ENCODE assay signal across 9 cellular contexts in the genomic region with DNA sequence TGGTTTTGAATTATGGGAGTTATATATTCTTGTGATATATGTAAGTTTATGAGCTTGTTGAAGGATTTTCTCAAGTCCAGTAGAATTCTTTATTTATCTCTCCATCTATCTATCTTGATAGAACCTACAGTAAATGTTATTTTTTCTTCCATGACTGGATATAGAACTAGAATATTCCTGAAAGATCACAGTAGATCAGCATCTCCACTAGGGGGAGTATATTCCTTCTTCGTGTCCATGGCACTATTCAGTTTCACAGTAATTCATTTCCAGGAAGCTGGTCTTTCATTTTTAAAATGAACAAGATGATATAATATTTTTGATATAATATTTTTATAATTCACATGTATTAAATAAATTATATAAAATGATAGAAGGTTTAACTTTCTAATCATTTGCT. TPM values are rescaled to one million over a fixed set of nuclear protein-coding genes. Genes with fewer than 3 reads are reported as not detected.
DNase-seq lines count a peak whose midpoint lies in the region; ATAC-seq and TF ChIP-seq lines count a peak whose summit lies in the region.
"Had no signal": no experiment of that assay in that cellular context is flagged by ENCODE, and none has a peak within 500 bp of the region (broad histone marks: within the 10 kb centered on the region; RNA-seq: fewer than 3 reads in every experiment).

No MANE protein-coding gene starts in this region.

- H3K4me2 ChIP-seq in OCI-LY7 (ENCODE audit: low read length) = no peak overlapping the region

- BruUV-seq in A673 (replicated peaks; lab: Mats Ljungman, UMichigan) (no TSS peak), OCI-LY7 (replicated peaks; lab: Mats Ljungman, UMichigan) (no TSS peak)

- H3K79me2 ChIP-seq in OCI-LY7 (ENCODE audit: insufficient read depth, low read depth, low read length) = no peaks in the 10 kb centered on the region

- H3K4me1 ChIP-seq in A673 (ENCODE audit: insufficient read depth, low read length, poor library complexity, severe bottlenecking) (no peaks in the 10 kb centered on the region), OCI-LY7 (ENCODE audit: insufficient read depth, low read length, poor library complexity, severe bottlenecking) (peaks cover 38% of the 10 kb centered on the region), uterus (no peaks in the 10 kb centered on the region)

- H4K20me1 ChIP-seq in OCI-LY7 (ENCODE audit: insufficient read depth, low read length) = no peaks in the 10 kb centered on the region

- H3K27ac ChIP-seq in A673 (ENCODE audit: low read depth, low read length, poor library complexity, severe bottlenecking) = no peak overlapping the region
- H3K27ac ChIP-seq in HL-60 (replicated peaks) = no peak overlapping the region
- no peak overlapping the region for H3K27ac ChIP-seq in OCI-LY7 (ENCODE audit: low read depth, low read length, poor library complexity, severe bottlenecking)
- H3K27ac ChIP-seq in uterus = no peak overlapping the region

- CTCF ChIA-PET in A673 (lab: Charles Lee) (interaction anchor here (0.6 kb wide), 3 partner anchors 13 to 83 kb away, joined by 3 to 7 read pairs (median 4); no protein-coding TSS in a partner anchor), OCI-LY7 (lab: Charles Lee; ENCODE audit: unreplicated experiment) (interaction anchor here (1.2 kb wide), 1 partner anchor 113 kb away, joined by 3 read pairs; no protein-coding TSS in a partner anchor)

- ATAC-seq in HG03039 (IDR thresholded peaks at IDR 0.05; ENCODE audit: unreplicated experiment) = no peak
- ATAC-seq in stimulated activated naive CD8-positive, alpha-beta T cell treated with anti-CD3 and anti-CD28 coated beads, Interleukin-15, Interleukin-2, amounts not matched to agents 100 U/mL and 50 U/mL, for 24 hours = no peak
- ATAC-seq in GM18909 (IDR thresholded peaks at IDR 0.05; ENCODE audit: poor library complexity, unreplicated experiment) = no peak

- peak; percentile 51 for DNase-seq in A673 (ENCODE audit: low spot score)
- DNase-seq in HL-60 (ENCODE audit: low read depth in 1 of 2, low spot score in 1 of 2) = no peak
- DNase-seq in OCI-LY7 (ENCODE audit: low spot score) = peak; percentile 52
- peak; percentile 10 for DNase-seq in fibroblast of the conjunctiva (ENCODE audit: low read depth)
- no peak for DNase-seq in uterus
- no peak for DNase-seq in stimulated activated naive CD8-positive, alpha-beta T cell treated with anti-CD3 and anti-CD28 coated beads, Interleukin-15, Interleukin-2, amounts not matched to agents 100 U/mL and 50 U/mL, for 24 hours

- POLR2A ChIA-PET in A673 (lab: Charles Lee; ENCODE audit: low non-redundant PET) (no interaction called here), OCI-LY7 (lab: Charles Lee) (interaction anchor here (1.0 kb wide), 1 partner anchor 12 kb away, joined by 3 read pairs; no protein-coding TSS in a partner anchor)

- no peak overlapping the region for H3K4me3 ChIP-seq in A673 (ENCODE audit: low read depth, low read length, poor library complexity, severe bottlenecking)
- no peak overlapping the region for H3K4me3 ChIP-seq in HL-60 (replicated peaks; ENCODE audit: insufficient read depth, low read length)
- H3K4me3 ChIP-seq in OCI-LY7 (ENCODE audit: low read depth, low read length, poor library complexity, severe bottlenecking) = no peak overlapping the region
- no peak overlapping the region for H3K4me3 ChIP-seq in uterus

- 0 out of 2 replicates have a peak overlapping the region, but pooled peaks have one; percentile 35 for H2AFZ ChIP-seq in OCI-LY7 (ENCODE audit: low read length)

- no peaks in the 10 kb centered on the region for H3K9me2 ChIP-seq in OCI-LY7 (ENCODE audit: insufficient read depth, low read length)

- intact Hi-C loops in A673 (cut with micrococcal nuclease; ENCODE audit: unreplicated experiment) (loop anchor here (5.0 kb wide), 1 partner anchor 108 kb away; no protein-coding TSS in a partner anchor), OCI-LY7 (cut with micrococcal nuclease; ENCODE audit: unreplicated experiment) (no loop called here), uterus (cut with DNase I; ENCODE audit: low total_unique reads) (no loop called here)

- no peak for TF ChIP-seq POLR2A in uterus (IDR thresholded peaks at IDR 0.05)

- H3K36me3 ChIP-seq in A673 (ENCODE audit: insufficient read depth, low read length, poor library complexity, severe bottlenecking) (no peaks in the 10 kb centered on the region), OCI-LY7 (ENCODE audit: insufficient read depth, low read length) (no peaks in the 10 kb centered on the region; the same call in 1 of the 2 replicates), uterus (no peaks in the 10 kb centered on the region)

- H3K9me3 ChIP-seq in A673 (ENCODE audit: low read depth, low read length, poor library complexity, severe bottlenecking) (no peaks in the 10 kb centered on the region), OCI-LY7 (ENCODE audit: low read length) (peaks cover 15% of the 10 kb centered on the region), uterus (no peaks in the 10 kb centered on the region)

- peak; percentile 66 for TF ChIP-seq CTCF in A673 (conservative IDR thresholded peaks at IDR 0.05; ENCODE audit: low read depth, low read length)
- peak; percentile 32 for TF ChIP-seq CTCF in HL-60 (IDR thresholded peaks at IDR 0.05; ENCODE audit: insufficient read depth, low read length)
- TF ChIP-seq CTCF in OCI-LY7 (conservative IDR thresholded peaks at IDR 0.05; ENCODE audit: low read length) = peak; percentile 79
- peak in 1 of 4 experiments; percentile 8 for TF ChIP-seq CTCF in uterus (IDR thresholded peaks at IDR 0.05)

- H3K27me3 ChIP-seq in A673 (replicated peaks; ENCODE audit: insufficient read depth, low read depth, low read length, poor library complexity) = no peaks in the 10 kb centered on the region
- H3K27me3 ChIP-seq in HL-60 (ENCODE audit: insufficient read depth, poor library complexity, severe bottlenecking) = no peaks in the 10 kb centered on the region
- no peaks in the 10 kb centered on the region for H3K27me3 ChIP-seq in uterus

RNA-seq across cellular contexts. Expression of a gene that starts 18.8 kb away (rescaled TPM):
- not detected in 2 replicates for total RNA-seq in A673 (2021)
- 0.03 and 0.33 TPM in 2 replicates for total RNA-seq in OCI-LY7 (2014; rRNA removed; shearing (Covaris generic))
- 0.13 and 0.48 TPM in 2 replicates for total RNA-seq in OCI-LY7 (2022)
- under 1 TPM in 1 of 4 donors, not detected in 3; 0.07 TPM for total RNA-seq in uterus
- total RNA-seq: T-helper 2 cell treated with Interferon-gamma antibody and Interleukin-4, amounts not matched to agents 100 ng/mL and 5 ng/mL, for 36 hours had no signal

Comparison
In these comparisons a context has a peak if more than half of its experiments do, and no peak if none do; other contexts are left out.
1. DNase-seq: peak in A673 (single experiment), OCI-LY7 (single experiment) and fibroblast of the conjunctiva (single experiment); none in HL-60 (0 of 2), uterus (0 of 2) and stimulated activated naive CD8-positive, alpha-beta T cell treated with anti-CD3 and anti-CD28 coated beads, Interleukin-15, Interleukin-2, amounts not matched to agents 100 U/mL and 50 U/mL, for 24 hours (single experiment).